In the genomic region with DNA sequence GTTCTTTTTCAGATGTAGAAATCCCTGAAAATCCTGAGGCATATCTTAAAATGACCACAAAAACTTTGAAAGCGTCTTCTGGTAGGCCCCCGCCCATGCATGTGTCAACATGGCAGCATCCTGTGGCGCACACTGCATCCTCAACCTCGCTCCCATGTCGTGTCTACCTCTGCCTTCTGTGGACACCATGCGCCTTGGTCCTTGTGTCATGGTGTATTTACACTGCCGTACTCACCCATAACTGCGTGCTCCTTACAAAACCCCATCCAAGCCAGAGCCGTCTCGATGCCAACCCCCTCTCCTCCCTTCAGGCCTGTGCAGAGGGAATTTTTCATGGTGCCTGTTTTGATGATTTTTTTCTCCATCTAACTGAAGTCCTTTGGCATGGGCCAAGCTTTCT, we compare ENCODE assay signal across 17 cellular contexts.
"Had no signal": no experiment of that assay in that cellular context is flagged by ENCODE, and none has a peak within 500 bp of the region (broad histone marks: within the 10 kb centered on the region; RNA-seq: fewer than 3 reads in every experiment).

No MANE protein-coding gene starts in this region.

- DNase-seq: activated CD4-positive, alpha-beta memory T cell treated with anti-CD3 and anti-CD28 coated beads for 36 hours; activated CD4-positive, alpha-beta T cell treated with anti-CD3 and anti-CD28 coated beads for 4 hours; activated CD8-positive, alpha-beta memory T cell treated with anti-CD3 and anti-CD28 coated beads, Interleukin-2, amount 10 ng/mL, durations not matched to agents 7 days and 5 days; activated naive CD4-positive, alpha-beta T cell treated with anti-CD3 and anti-CD28 coated beads for 36 hours; effector memory CD4-positive, alpha-beta T cell; esophagus squamous epithelium; nephron progenitor cell; right lobe of liver; stimulated activated CD4-positive, alpha-beta T cell treated with anti-CD3 and anti-CD28 coated beads, Interleukin-4, amount 100 ng/mL, for 1 hour; upper lobe of right lung had no signal

- FAIRE-seq: astrocyte had no signal

- H3K4me3 ChIP-seq: esophagus squamous epithelium, hepatocyte, lung, prostate gland, right lobe of liver, SK-N-MC, smooth muscle cell, upper lobe of right lung had no signal

- H3K79me2 ChIP-seq: hepatocyte had no signal

- H3K27me3 ChIP-seq: esophagus squamous epithelium, hepatocyte, right lobe of liver, upper lobe of right lung had no signal

- ATAC-seq: activated CD8-positive, alpha-beta memory T cell treated with anti-CD3 and anti-CD28 coated beads, Interleukin-2, amount 10 ng/mL, durations not matched to agents 7 days and 5 days; right lobe of liver; upper lobe of right lung; WTC11 had no signal

- H3K4me1 ChIP-seq: prostate gland, right lobe of liver had no signal

- H3K4me2 ChIP-seq: smooth muscle cell had no signal

- H3K27ac ChIP-seq: esophagus squamous epithelium, prostate gland, right lobe of liver, SK-N-MC, upper lobe of right lung had no signal

- H2AFZ ChIP-seq: hepatocyte had no signal

- H3K9me3 ChIP-seq: esophagus squamous epithelium, prostate gland, right lobe of liver, upper lobe of right lung had no signal
